Comparison of ENCODE assay signal across 1 cellular context in the genomic region with DNA sequence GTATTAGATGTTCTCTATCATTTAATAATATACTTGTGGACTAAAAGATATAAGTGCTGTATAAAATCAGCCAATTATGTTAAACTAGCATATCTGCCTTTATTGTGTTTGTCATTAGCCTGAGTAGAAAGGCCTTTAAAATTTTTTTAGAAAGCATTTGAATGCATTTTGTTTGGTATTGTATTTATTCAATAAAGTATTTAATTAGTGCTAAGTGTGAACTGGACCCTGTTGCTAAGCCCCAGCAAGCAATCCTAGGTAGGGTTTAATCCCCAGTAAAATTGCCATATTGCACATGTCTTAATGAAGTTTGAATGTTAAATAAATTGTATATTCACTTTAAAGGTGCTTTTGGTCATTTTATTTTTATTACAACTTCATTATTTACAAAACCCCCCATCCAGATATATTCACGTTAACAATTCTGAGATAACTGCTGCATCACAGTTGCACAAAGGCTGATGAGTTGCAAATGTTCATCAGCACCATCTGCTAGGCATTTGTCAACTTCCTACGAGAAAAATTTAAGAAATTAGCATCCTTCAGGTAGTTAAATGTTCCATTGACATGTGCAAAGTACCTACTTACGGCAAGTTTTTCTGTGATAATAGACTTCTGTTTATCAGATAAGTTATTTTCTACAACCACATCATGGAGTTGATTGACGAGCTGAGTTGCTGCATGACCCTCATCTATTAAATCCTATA.
TF ChIP-seq lines count a peak whose summit lies in the region.

No MANE protein-coding gene starts in this region.

TF ChIP-seq in H1, 55 proteins besides CTCF, POLR2A, EP300 and RAD21:
- TF ChIP-seq NRF1 (IDR thresholded peaks at IDR 0.05; ENCODE audit: low read depth, low read length) (no peak), KDM1A (IDR thresholded peaks at IDR 0.05; ENCODE audit: borderline replicate concordance, low read length) (no peak), TAF7 (optimal IDR thresholded peaks at IDR 0.05; ENCODE audit: borderline replicate concordance, low read depth, low read length) (peak; percentile 4), POLR2AphosphoS5 (IDR thresholded peaks at IDR 0.05; ENCODE audit: low read depth, low read length) (peak; percentile 92), BRCA1 (IDR thresholded peaks at IDR 0.05; ENCODE audit: low read depth, low read length) (no peak), SIRT6 (IDR thresholded peaks at IDR 0.05; ENCODE audit: low read length) (peak; percentile 45), POU5F1 (IDR thresholded peaks at IDR 0.05; ENCODE audit: low read depth, low read length) (no peak), EGR1 (IDR thresholded peaks at IDR 0.05; ENCODE audit: borderline replicate concordance, low read depth, low read length) (no peak; the same call in 1 of the 2 replicates), SP1 (IDR thresholded peaks at IDR 0.05; ENCODE audit: low read depth, low read length) (no peak), BCL11A (IDR thresholded peaks at IDR 0.05; ENCODE audit: low read depth in 2 of 2, low read length in 2 of 2) (peak in 1 of 2 experiments; percentile 27), PHF8 (conservative IDR thresholded peaks at IDR 0.05; ENCODE audit: low read depth, low read length) (no peak), SIN3A (conservative IDR thresholded peaks at IDR 0.05 in 1 of 2, IDR thresholded peaks at IDR 0.05 in 1 of 2; ENCODE audit: low read depth in 1 of 2, low read length in 2 of 2) (peak in 1 of 2 experiments; percentile 89; a peak in 1 of 4 replicates)
